Comparison of ENCODE assay signal across 9 cellular contexts in genomic region chr4:138938371-138938699, GRCh38.
DNase-seq lines count a peak whose midpoint lies in the region; ATAC-seq, FAIRE-seq and TF ChIP-seq lines count a peak whose summit lies in the region.
"Had no signal": no experiment of that assay in that cellular context is flagged by ENCODE, and none has a peak within 500 bp of the region (broad histone marks: within the 10 kb centered on the region; RNA-seq: fewer than 3 reads in every experiment).

No MANE protein-coding gene starts in this region.

- no peak overlapping the region for H3K4me2 ChIP-seq in DND-41 (ENCODE audit: insufficient read depth, low read length)

- no peak for DNase-seq in DND-41
- peak; percentile 38 for DNase-seq in NCI-H146 treated with DMSO at 0.1 percent for 48 hours (lab: John Stamatoyannopoulos, UW; ENCODE audit: unreplicated experiment)
- DNase-seq in amniotic epithelial cell (ENCODE audit: low read depth), result peak; percentile 48
- DNase-seq in upper lobe of right lung, result no peak
- no peak for DNase-seq in urothelium cell line (ENCODE audit: low spot score)
- no peak for DNase-seq in GM19238 (ENCODE audit: insufficient read length, low spot score)

- H3K27ac ChIP-seq in DND-41 (ENCODE audit: low read length), result no peak overlapping the region
- H3K27ac ChIP-seq in iPS-18a (ENCODE audit: low read length), result no peak overlapping the region
- H3K27ac ChIP-seq in upper lobe of right lung, result no peak overlapping the region

- H3K36me3 ChIP-seq in DND-41 (ENCODE audit: insufficient read depth, low read length), result no peaks in the 10 kb centered on the region
- no peaks in the 10 kb centered on the region for H3K36me3 ChIP-seq in iPS-18a (ENCODE audit: control insufficient read depth, low read depth, low read length)
- H3K36me3 ChIP-seq in upper lobe of right lung, result no peaks in the 10 kb centered on the region

- ATAC-seq in DND-41 (ENCODE audit: insufficient read depth, low read depth) (peak; percentile 66), GM21717 (IDR thresholded peaks at IDR 0.05; ENCODE audit: unreplicated experiment) (peak; percentile 56), upper lobe of right lung (peak; percentile 91)

- TF ChIP-seq CTCF in DND-41 (IDR thresholded peaks at IDR 0.05; ENCODE audit: borderline replicate concordance, extremely low read depth, low read length, poor library complexity, severe bottlenecking) (peak; percentile 46), upper lobe of right lung (IDR thresholded peaks at IDR 0.05) (peak; percentile 54)

- H3K4me3 ChIP-seq in DND-41 (ENCODE audit: low read depth in 1 of 2, low read length in 2 of 2) (no peak overlapping the region), iPS-18a (ENCODE audit: low read length) (no peak overlapping the region), upper lobe of right lung (peak overlapping the region; percentile 6)

- H3K27me3 ChIP-seq in DND-41 (ENCODE audit: insufficient read depth, low read length, poor library complexity), result peaks cover 4% of the 10 kb centered on the region
- no peaks in the 10 kb centered on the region for H3K27me3 ChIP-seq in iPS-18a (ENCODE audit: control insufficient read depth, insufficient read depth, low read length)
- no peaks in the 10 kb centered on the region for H3K27me3 ChIP-seq in upper lobe of right lung

- intact Hi-C loops in upper lobe of right lung (cut with DNase I), result no loop called here

- H3K4me1 ChIP-seq in DND-41 (ENCODE audit: insufficient read depth, low read length) (no peaks in the 10 kb centered on the region), iPS-18a (ENCODE audit: control insufficient read depth, low read depth, low read length) (peaks cover 19% of the 10 kb centered on the region), upper lobe of right lung (peaks cover 7% of the 10 kb centered on the region)

- H3K79me2 ChIP-seq in DND-41 (ENCODE audit: insufficient read depth, low read length), result no peaks in the 10 kb centered on the region

- H3K9ac ChIP-seq in DND-41 (ENCODE audit: low read depth, low read length) (no peak overlapping the region), iPS-18a (ENCODE audit: low read length) (peak overlapping the region; percentile 24)

- H2AFZ ChIP-seq in DND-41 (ENCODE audit: low read depth, low read length), result no peak overlapping the region

- no peak for FAIRE-seq in urothelium cell line (lab: Jason Lieb, UNC)
- FAIRE-seq: TTC549 had no signal

- H3K9me3 ChIP-seq in DND-41 (ENCODE audit: insufficient read depth, low read length, severe bottlenecking) (no peaks in the 10 kb centered on the region), iPS-18a (ENCODE audit: control insufficient read depth, low read depth, low read length) (no peaks in the 10 kb centered on the region), upper lobe of right lung (no peaks in the 10 kb centered on the region)

- H4K20me1 ChIP-seq in DND-41 (ENCODE audit: insufficient read depth, low read length), result no peaks in the 10 kb centered on the region

Comparison
In these comparisons a context has a peak if more than half of its experiments do, and no peak if none do; other contexts are left out.
1. DNase-seq: peak in NCI-H146 treated with DMSO at 0.1 percent for 48 hours (single experiment) and amniotic epithelial cell (single experiment); none in DND-41 (single experiment), upper lobe of right lung (single experiment), urothelium cell line (single experiment) and GM19238 (single experiment).
2. Peak in every context shown above with its lines, with median percentiles within 50 percentile points of each other: ATAC-seq.